Comparison of ENCODE assay signal across 7 cellular contexts in genomic region chr13:76992548-76993001, GRCh38. TPM values are rescaled to one million over a fixed set of nuclear protein-coding genes. Genes with fewer than 3 reads are reported as not detected.
DNase-seq lines count a peak whose midpoint lies in the region; ATAC-seq and TF ChIP-seq lines count a peak whose summit lies in the region.

No MANE protein-coding gene starts in this region.

- no peaks in the 10 kb centered on the region for H3K27me3 Mint-ChIP-seq in activated T-cell treated with anti-CD3 and anti-CD28 coated beads, Interleukin-2, amount 50 U/mL, for 4 hours (ENCODE audit: low read depth)

- H3K9me3 ChIP-seq in gastroesophageal sphincter: no peaks in the 10 kb centered on the region
- no peaks in the 10 kb centered on the region for H3K9me3 ChIP-seq in neuronal stem cell (replicated peaks in 1 of 2; ENCODE audit: control insufficient read depth in 2 of 2, insufficient read depth in 1 of 2, low read depth in 1 of 2, low read length in 2 of 2)

- no peak overlapping the region for H2BK120ac ChIP-seq in neuronal stem cell (ENCODE audit: low read depth, low read length)

- peak overlapping the region; percentile 98 for H2AFZ ChIP-seq in neuronal stem cell (ENCODE audit: low read length)

- peak overlapping the region; percentile 93 for H3K9ac ChIP-seq in neuronal stem cell (ENCODE audit: low read depth, low read length, poor library complexity)

- ATAC-seq in GM18868 (IDR thresholded peaks at IDR 0.05; ENCODE audit: unreplicated experiment) (peak; percentile 5), gastroesophageal sphincter (peak; percentile 2), GM21423 (IDR thresholded peaks at IDR 0.05; ENCODE audit: unreplicated experiment) (no peak)
- no peak for ATAC-seq in activated T-cell treated with anti-CD3 and anti-CD28 coated beads, Interleukin-2, amount 50 U/mL, for 4 hours

- H2AK5ac ChIP-seq in neuronal stem cell (ENCODE audit: low read depth, low read length): no peak overlapping the region

- peaks cover 9% of the 10 kb centered on the region for H3K36me3 Mint-ChIP-seq in activated T-cell treated with anti-CD3 and anti-CD28 coated beads, Interleukin-2, amount 50 U/mL, for 4 hours (ENCODE audit: insufficient read depth)

- no peak overlapping the region for H3K4ac ChIP-seq in neuronal stem cell (ENCODE audit: low read length)

- H3K27me3 ChIP-seq in gastroesophageal sphincter: no peaks in the 10 kb centered on the region
- H3K27me3 ChIP-seq in neuronal stem cell (ENCODE audit: control insufficient read depth in 3 of 3, insufficient read depth in 3 of 3, low read depth in 1 of 3, low read length in 3 of 3): no peaks in the 10 kb centered on the region

- H3K36me3 ChIP-seq in gastroesophageal sphincter (peaks cover 0 to 24% of the 10 kb centered on the region in 2 donors), neuronal stem cell (replicated peaks in 1 of 2; ENCODE audit: control insufficient read depth in 2 of 2, insufficient read depth in 2 of 2, low read length in 2 of 2) (peaks cover 4 to 21% of the 10 kb centered on the region in 2 donors)

- H3K18ac ChIP-seq in neuronal stem cell (ENCODE audit: low read length): peak overlapping the region; percentile 7

- peak overlapping the region; percentile 78 to 85 for H3K4me3 ChIP-seq in gastroesophageal sphincter
- peak overlapping the region; percentile 82 to 85 for H3K4me3 ChIP-seq in neuronal stem cell (ENCODE audit: low read length in 2 of 2)

- no peak for TF ChIP-seq CTCF in gastroesophageal sphincter (IDR thresholded peaks at IDR 0.05)

- peak overlapping the region; percentile 95 for H3K4me3 Mint-ChIP-seq in activated T-cell treated with anti-CD3 and anti-CD28 coated beads, Interleukin-2, amount 50 U/mL, for 4 hours

- H2BK12ac ChIP-seq in neuronal stem cell (ENCODE audit: low read length): no peak overlapping the region

- H2BK15ac ChIP-seq in neuronal stem cell (ENCODE audit: low read length): no peak overlapping the region

- H3K23ac ChIP-seq in neuronal stem cell (ENCODE audit: low read depth, low read length, poor library complexity): no peak overlapping the region

- H3K4me1 Mint-ChIP-seq in activated T-cell treated with anti-CD3 and anti-CD28 coated beads, Interleukin-2, amount 50 U/mL, for 4 hours (ENCODE audit: low read depth): peaks cover 40% of the 10 kb centered on the region

- H4K91ac ChIP-seq in neuronal stem cell (ENCODE audit: low read depth, low read length, poor library complexity): no peak overlapping the region

- H3K27ac ChIP-seq in gastroesophageal sphincter: peak overlapping the region; percentile 89 to 95 (median 93)
- H3K27ac ChIP-seq in neuronal stem cell (replicated peaks; ENCODE audit: low read length): no peak overlapping the region

- DNase-seq in HuH-7 (ENCODE audit: low spot score) (peak; percentile 10), neuronal stem cell (ENCODE audit: low spot score) (peak; percentile 5), NCI-H2171 treated with DMSO at 0.1 percent for 48 hours (lab: John Stamatoyannopoulos, UW) (no peak)
- DNase-seq in activated T-cell treated with anti-CD3 and anti-CD28 coated beads, Interleukin-2, amount 50 U/mL, for 4 hours: no peak

- no peak overlapping the region for H3K14ac ChIP-seq in neuronal stem cell (ENCODE audit: low read length)

- H2BK5ac ChIP-seq in neuronal stem cell (ENCODE audit: low read length): peak overlapping the region; percentile 67

- H3K4me2 ChIP-seq in neuronal stem cell (ENCODE audit: insufficient read depth, low read length, poor library complexity, severe bottlenecking): peak overlapping the region; percentile 78

- no peak for TF ChIP-seq POLR2A in gastroesophageal sphincter (IDR thresholded peaks at IDR 0.05)

- peak overlapping the region; percentile 56 for H4K8ac ChIP-seq in neuronal stem cell (ENCODE audit: low read depth, low read length)

- peaks cover 0 to 42% (median 0%) of the 10 kb centered on the region in 3 donors for H3K4me1 ChIP-seq in gastroesophageal sphincter
- H3K4me1 ChIP-seq in neuronal stem cell (ENCODE audit: control insufficient read depth in 2 of 2, insufficient read depth in 1 of 2, low read depth in 1 of 2, low read length in 2 of 2): peaks cover 3 to 5% of the 10 kb centered on the region in 2 donors

- no peaks in the 10 kb centered on the region for H3K9me3 Mint-ChIP-seq in activated T-cell treated with anti-CD3 and anti-CD28 coated beads, Interleukin-2, amount 50 U/mL, for 4 hours

- no peaks in the 10 kb centered on the region for H3K79me1 ChIP-seq in neuronal stem cell (ENCODE audit: low read depth, low read length)

- 0 to 1% methylated on average over 9 to 16 of the region's 20 CpGs for WGBS in gastroesophageal sphincter (ENCODE audit: low coverage in 1 of 2), 2 donors
- no CpG with 5 or more reads among the region's 20 CpGs for WGBS in neuronal stem cell (ENCODE audit: extremely low coverage in 2 of 2, insufficient read length in 2 of 2, insufficient replicate concordance in 1 of 2), 2 donors

- TF ChIP-seq EP300 in gastroesophageal sphincter (IDR thresholded peaks at IDR 0.05): no peak

RNA-seq across cellular contexts. Expression of gene CLN5, which starts 0.7 kb away (rescaled TPM):
- total RNA-seq in activated T-cell treated with anti-CD3 and anti-CD28 coated beads, Interleukin-2, amount 50 U/mL, for 4 hours: 10 to 100 TPM; 14.7 to 18.7 (median 17.1) TPM
- 10 to 100 TPM; 20.2 to 39.7 (median 27.0) TPM for total RNA-seq in gastroesophageal sphincter
- 10.4 TPM for polyA plus RNA-seq in neuronal stem cell (2013, experiment 1 of 2)
- polyA plus RNA-seq in neuronal stem cell (2013, experiment 2 of 2): 10.2 TPM

RNA-seq across cellular contexts. Expression of gene FBXL3, which starts 34.4 kb away (rescaled TPM):
- total RNA-seq in activated T-cell treated with anti-CD3 and anti-CD28 coated beads, Interleukin-2, amount 50 U/mL, for 4 hours: 10 to 100 TPM; 35.9 to 40.9 (median 38.5) TPM
- 100 to 1,000 TPM in 1 of 4 donors, 10 to 100 TPM in 3; 76.5 to 114 (median 87.0) TPM for total RNA-seq in gastroesophageal sphincter
- 9.7 TPM for polyA plus RNA-seq in neuronal stem cell (2013, experiment 1 of 2)
- 9.9 TPM for polyA plus RNA-seq in neuronal stem cell (2013, experiment 2 of 2)

RNA-seq across cellular contexts. Expression of gene ACOD1, which starts 44.3 kb away (rescaled TPM):
- total RNA-seq in activated T-cell treated with anti-CD3 and anti-CD28 coated beads, Interleukin-2, amount 50 U/mL, for 4 hours: not detected
- not detected for total RNA-seq in gastroesophageal sphincter
- polyA plus RNA-seq in neuronal stem cell (2013, experiment 1 of 2): not detected
- not detected for polyA plus RNA-seq in neuronal stem cell (2013, experiment 2 of 2)

Comparison
In these comparisons a context has a peak if more than half of its experiments do, and no peak if none do; other contexts are left out.
1. ATAC-seq: peak in GM18868 (single experiment) and gastroesophageal sphincter (single experiment); none in activated T-cell treated with anti-CD3 and anti-CD28 coated beads, Interleukin-2, amount 50 U/mL, for 4 hours (0 of 2) and GM21423 (single experiment).
2. DNase-seq: peak in HuH-7 (single experiment) and neuronal stem cell (single experiment); none in activated T-cell treated with anti-CD3 and anti-CD28 coated beads, Interleukin-2, amount 50 U/mL, for 4 hours (single experiment) and NCI-H2171 treated with DMSO at 0.1 percent for 48 hours (single experiment).